Comparison of ENCODE assay signal across 10 cellular contexts in the genomic region with DNA sequence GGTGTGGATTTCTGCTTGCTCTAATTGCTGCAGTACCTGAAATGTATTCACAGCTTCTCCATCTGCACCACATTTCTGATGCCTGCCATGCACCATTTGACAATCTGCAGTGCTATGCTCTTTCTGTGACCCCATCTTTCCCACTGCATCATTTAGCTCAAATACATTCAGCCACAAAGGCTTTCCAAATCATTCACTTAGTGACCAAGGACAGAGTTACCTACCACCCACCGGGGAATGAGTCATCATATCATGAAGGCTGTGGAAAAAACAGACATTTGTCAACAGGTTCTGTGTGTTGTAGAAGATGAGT.
A peak's percentile ranks its signal among the peaks of the same experiment; 100 is the strongest.
DNase-seq lines count a peak whose midpoint lies in the region; ATAC-seq and TF ChIP-seq lines count a peak whose summit lies in the region.
"Had no signal": no experiment of that assay in that cellular context is flagged by ENCODE, and none has a peak within 500 bp of the region (broad histone marks: within the 10 kb centered on the region; RNA-seq: fewer than 3 reads in every experiment).

No MANE protein-coding gene starts in this region.

- no peak overlapping the region for H3K27ac ChIP-seq in thyroid gland

- peak overlapping the region; percentile 39 for H2AFZ ChIP-seq in neuron (ENCODE audit: low read depth, low read length)

- no peak overlapping the region for H3K4me3 Mint-ChIP-seq in nephron progenitor cell

- H3K4me3 ChIP-seq in neuron (ENCODE audit: low read length) (no peak overlapping the region), thyroid gland (replicated peaks in 1 of 3) (no peak overlapping the region)

- intact Hi-C loops in thyroid gland (cut with DNase I): no loop called here

- H3K9me3 Mint-ChIP-seq in nephron progenitor cell: no peaks in the 10 kb centered on the region

- H3K4me1 ChIP-seq in neuron (ENCODE audit: insufficient read depth, low read length) (peaks cover 11% of the 10 kb centered on the region), thyroid gland (no peaks in the 10 kb centered on the region)

- no peak for TF ChIP-seq POLR2A in thyroid gland (IDR thresholded peaks at IDR 0.05)

- H3K27me3 ChIP-seq in neuron (ENCODE audit: insufficient read depth, low read length): no peaks in the 10 kb centered on the region
- H3K27me3 ChIP-seq in thyroid gland: no peaks in the 10 kb centered on the region

- no peaks in the 10 kb centered on the region for H3K9me3 ChIP-seq in neuron (ENCODE audit: low read length)
- H3K9me3 ChIP-seq in thyroid gland: no peaks in the 10 kb centered on the region

- no peaks in the 10 kb centered on the region for H3K4me1 Mint-ChIP-seq in nephron progenitor cell
- H3K4me1 Mint-ChIP-seq: T-helper 17 cell had no signal

- 69 to 92% methylated on average over 1 of the region's 1 CpG for WGBS in thyroid gland, 2 donors

- no peak overlapping the region for H3K27ac Mint-ChIP-seq in nephron progenitor cell
- H3K27ac Mint-ChIP-seq: T-helper 17 cell had no signal

- H3K27me3 Mint-ChIP-seq in nephron progenitor cell (ENCODE audit: low read depth, poor library complexity): no peaks in the 10 kb centered on the region
- H3K27me3 Mint-ChIP-seq: T-helper 17 cell had no signal

- H3K36me3 Mint-ChIP-seq in nephron progenitor cell (ENCODE audit: low read depth): no peaks in the 10 kb centered on the region

- no peaks in the 10 kb centered on the region for H3K36me3 ChIP-seq in neuron (ENCODE audit: insufficient read depth, low read length)
- no peaks in the 10 kb centered on the region for H3K36me3 ChIP-seq in thyroid gland

- DNase-seq in NCI-H345 (lab: John Stamatoyannopoulos, UW) (peak; percentile 39), NCI-H345 treated with DMSO at 0.1 percent for 48 hours (lab: John Stamatoyannopoulos, UW; ENCODE audit: unreplicated experiment) (no peak), SW480 (ENCODE audit: low spot score) (peak; percentile 14), thyroid gland (no peak), hippocampal formation (lab: John Stamatoyannopoulos, UW) (no peak), nephron progenitor cell (no peak)
- DNase-seq: activated naive CD4-positive, alpha-beta T cell; T-helper 17 cell had no signal

- TF ChIP-seq CTCF in thyroid gland (IDR thresholded peaks at IDR 0.05): no peak
- TF ChIP-seq CTCF in nephron progenitor cell (IDR thresholded peaks at IDR 0.05): no peak

- peak; percentile 86 for ATAC-seq in HG02852 (IDR thresholded peaks at IDR 0.05; ENCODE audit: unreplicated experiment)
- ATAC-seq: T-helper 17 cell had no signal

Comparison
In these comparisons a context has a peak if more than half of its experiments do, and no peak if none do; other contexts are left out.
1. DNase-seq: peak in NCI-H345 (single experiment) and SW480 (single experiment); none in NCI-H345 treated with DMSO at 0.1 percent for 48 hours (single experiment), thyroid gland (0 of 2), hippocampal formation (0 of 2) and nephron progenitor cell (single experiment).